In the genomic region with DNA sequence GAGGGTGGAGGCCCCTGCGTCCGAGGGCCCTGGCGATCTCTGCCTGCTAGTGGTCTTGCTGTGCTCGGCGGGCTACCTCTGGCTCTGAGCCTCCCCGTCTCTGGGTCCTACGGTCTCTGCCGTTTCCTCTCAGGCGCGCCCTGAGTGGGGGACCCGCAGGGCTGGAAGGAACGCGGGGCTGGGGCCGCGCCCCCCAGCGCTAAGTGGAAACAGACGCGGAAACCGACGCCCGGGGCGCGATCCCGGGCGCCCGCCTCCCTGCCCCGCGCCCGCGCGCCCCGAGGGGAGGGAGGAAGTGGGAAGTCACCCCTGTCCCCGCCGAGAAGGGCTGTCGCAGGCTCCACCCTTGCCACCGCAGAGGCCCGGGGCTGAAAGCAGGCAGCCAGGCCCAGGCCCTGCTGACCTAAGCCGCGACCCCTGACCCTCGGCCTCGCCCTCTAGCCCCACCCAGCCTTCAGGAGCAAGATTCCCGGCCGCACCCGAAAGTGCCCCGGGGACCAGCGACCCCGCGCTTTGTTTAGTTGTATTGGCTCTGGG, we compare ENCODE assay signal across 7 cellular contexts. TPM values are rescaled to one million over a fixed set of nuclear protein-coding genes. Genes with fewer than 3 reads are reported as not detected.
DNase-seq lines count a peak whose midpoint lies in the region; ATAC-seq and TF ChIP-seq lines count a peak whose summit lies in the region.

No MANE protein-coding gene starts in this region.

- H3K4me1 ChIP-seq in HUES64 (ENCODE audit: insufficient read depth, low read length): peaks cover 5% of the 10 kb centered on the region; the same call in 1 of the 2 replicates

- DNase-seq in activated CD4-positive, alpha-beta T cell treated with anti-CD3 and anti-CD28 coated beads, Interleukin-2, amount 10 ng/mL, durations not matched to agents 7 days and 5 days: peak; percentile 79
- DNase-seq in fibroblast of the aortic adventitia (ENCODE audit: low read depth): no peak
- no peak for DNase-seq in skeletal muscle cell (ENCODE audit: low read depth)
- no peak for DNase-seq in retina
- DNase-seq in NCI-H2171 treated with DMSO at 0.1 percent for 48 hours (lab: John Stamatoyannopoulos, UW): no peak

- CTCF ChIA-PET in activated CD4-positive, alpha-beta T cell treated with anti-CD3 and anti-CD28 coated beads, Interleukin-2, amount 10 ng/mL, durations not matched to agents 7 days and 5 days (lab: Charles Lee): no interaction called here

- peaks cover 69% of the 10 kb centered on the region for H3K27me3 ChIP-seq in HUES64 (ENCODE audit: insufficient read depth, low read length)

- H3K9ac ChIP-seq in HUES64 (ENCODE audit: low read depth, low read length): peak overlapping the region; percentile 20; the same call in 1 of the 2 replicates

- H3K4me3 ChIP-seq in HUES64 (ENCODE audit: low read length) (peak overlapping the region; percentile 47), fibroblast of the aortic adventitia (ENCODE audit: low read depth, low read length) (peak overlapping the region; percentile 40), skeletal muscle cell (ENCODE audit: low read depth, low read length) (peak overlapping the region; percentile 26)

- no peaks in the 10 kb centered on the region for H3K9me3 ChIP-seq in HUES64 (ENCODE audit: insufficient read depth, low read depth, low read length)

- peak overlapping the region; percentile 92 for H3K27ac Mint-ChIP-seq in activated CD4-positive, alpha-beta T cell treated with anti-CD3 and anti-CD28 coated beads, Interleukin-2, amount 10 ng/mL, durations not matched to agents 7 days and 5 days

- H3K4me1 Mint-ChIP-seq in activated CD4-positive, alpha-beta T cell treated with anti-CD3 and anti-CD28 coated beads, Interleukin-2, amount 10 ng/mL, durations not matched to agents 7 days and 5 days: peaks cover 44% of the 10 kb centered on the region

- peaks cover 2% of the 10 kb centered on the region for H3K27me3 Mint-ChIP-seq in activated CD4-positive, alpha-beta T cell treated with anti-CD3 and anti-CD28 coated beads, Interleukin-2, amount 10 ng/mL, durations not matched to agents 7 days and 5 days

- ATAC-seq in HG02885 (IDR thresholded peaks at IDR 0.05; ENCODE audit: poor library complexity, unreplicated experiment): no peak

- H3K36me3 ChIP-seq in HUES64 (ENCODE audit: insufficient read depth, low read length): no peaks in the 10 kb centered on the region

- no peaks in the 10 kb centered on the region for H3K9me3 Mint-ChIP-seq in activated CD4-positive, alpha-beta T cell treated with anti-CD3 and anti-CD28 coated beads, Interleukin-2, amount 10 ng/mL, durations not matched to agents 7 days and 5 days

- TF ChIP-seq CTCF in fibroblast of the aortic adventitia (IDR thresholded peaks at IDR 0.05; ENCODE audit: insufficient read depth, low read length): no peak

- POLR2A ChIA-PET in activated CD4-positive, alpha-beta T cell treated with anti-CD3 and anti-CD28 coated beads, Interleukin-2, amount 10 ng/mL, durations not matched to agents 7 days and 5 days (lab: Charles Lee): no interaction called here

- H3K36me3 Mint-ChIP-seq in activated CD4-positive, alpha-beta T cell treated with anti-CD3 and anti-CD28 coated beads, Interleukin-2, amount 10 ng/mL, durations not matched to agents 7 days and 5 days (ENCODE audit: low read depth): peaks cover 8% of the 10 kb centered on the region

- peak overlapping the region; percentile 84 for H3K4me3 Mint-ChIP-seq in activated CD4-positive, alpha-beta T cell treated with anti-CD3 and anti-CD28 coated beads, Interleukin-2, amount 10 ng/mL, durations not matched to agents 7 days and 5 days

- H3K27ac ChIP-seq in HUES64 (ENCODE audit: low read depth, low read length): no peak overlapping the region

- WGBS in HUES64: 11% methylated on average over 48 of the region's 48 CpGs

RNA-seq across cellular contexts. Expression of a gene that starts 0.8 kb away (rescaled TPM):
- polyA plus RNA-seq in HUES64 (2013, experiment 1 of 2): 2.6 TPM
- 4.9 TPM for polyA plus RNA-seq in HUES64 (2013, experiment 2 of 2)
- 100 to 1,000 TPM; 702 to 753 TPM for total RNA-seq in activated CD4-positive, alpha-beta T cell treated with anti-CD3 and anti-CD28 coated beads, Interleukin-2, amount 10 ng/mL, durations not matched to agents 7 days and 5 days
- total RNA-seq in fibroblast of the aortic adventitia (ENCODE audit: low replicate concordance): 9.4 and 28.4 TPM in 2 replicates

RNA-seq across cellular contexts. Expression of a gene that starts 3.5 kb away (rescaled TPM):
- polyA plus RNA-seq in HUES64 (2013, experiment 1 of 2): 14.3 TPM
- 20.3 TPM for polyA plus RNA-seq in HUES64 (2013, experiment 2 of 2)
- total RNA-seq in activated CD4-positive, alpha-beta T cell treated with anti-CD3 and anti-CD28 coated beads, Interleukin-2, amount 10 ng/mL, durations not matched to agents 7 days and 5 days: 10 to 100 TPM; 40.7 to 53.2 TPM
- 8.7 and 12.6 TPM in 2 replicates for total RNA-seq in fibroblast of the aortic adventitia (ENCODE audit: low replicate concordance)

RNA-seq across cellular contexts. Expression of a gene that starts 12.9 kb away (rescaled TPM):
- 11.3 TPM for polyA plus RNA-seq in HUES64 (2013, experiment 1 of 2)
- polyA plus RNA-seq in HUES64 (2013, experiment 2 of 2): 16.5 TPM
- 1 to 10 TPM in 1 of 2 experiments, under 1 TPM in 1; 0.64 to 1.8 TPM for total RNA-seq in activated CD4-positive, alpha-beta T cell treated with anti-CD3 and anti-CD28 coated beads, Interleukin-2, amount 10 ng/mL, durations not matched to agents 7 days and 5 days
- total RNA-seq in fibroblast of the aortic adventitia (ENCODE audit: low replicate concordance): 32.9 and 54.3 TPM in 2 replicates

RNA-seq across cellular contexts. Expression of a gene that starts 38.9 kb away (rescaled TPM):
- polyA plus RNA-seq in HUES64 (2013, experiment 1 of 2): 1.0 TPM
- 1.7 TPM for polyA plus RNA-seq in HUES64 (2013, experiment 2 of 2)
- 1 to 10 TPM; 4.6 TPM for total RNA-seq in activated CD4-positive, alpha-beta T cell treated with anti-CD3 and anti-CD28 coated beads, Interleukin-2, amount 10 ng/mL, durations not matched to agents 7 days and 5 days
- total RNA-seq in fibroblast of the aortic adventitia (ENCODE audit: low replicate concordance): 4.0 and 6.7 TPM in 2 replicates

Comparison
In these comparisons a context has a peak if more than half of its experiments do, and no peak if none do; other contexts are left out.
1. RNA of a gene that starts 0.8 kb away (total RNA-seq): 702 to 753 TPM in activated CD4-positive, alpha-beta T cell treated with anti-CD3 and anti-CD28 coated beads, Interleukin-2, amount 10 ng/mL, durations not matched to agents 7 days and 5 days; 9.4 to 28.4 TPM in fibroblast of the aortic adventitia; every median in the first group is over 10 times any median in the second.
2. RNA of a gene that starts 12.9 kb away (total RNA-seq): 32.9 to 54.3 TPM in fibroblast of the aortic adventitia; 0.64 to 1.8 TPM in activated CD4-positive, alpha-beta T cell treated with anti-CD3 and anti-CD28 coated beads, Interleukin-2, amount 10 ng/mL, durations not matched to agents 7 days and 5 days; every median in the first group is over 10 times any median in the second.
3. Peak in every context shown above with its lines, with median percentiles within 50 percentile points of each other: H3K4me3 ChIP-seq.